7 cellular contexts compared by ENCODE assay signal in genomic region chr11:43574949-43575915, GRCh38.
DNase-seq lines count a peak whose midpoint lies in the region; ATAC-seq, FAIRE-seq and TF ChIP-seq lines count a peak whose summit lies in the region.

No MANE protein-coding gene starts in this region.

- no peak overlapping the region for H2BK15ac ChIP-seq in H1 (ENCODE audit: low read length)

- H3K18ac ChIP-seq in H1 (ENCODE audit: extremely low read depth, low read length): no peak overlapping the region

- H3K4ac ChIP-seq in H1 (replicated peaks; ENCODE audit: insufficient read length, low read depth, low read length): no peak overlapping the region

- no peak overlapping the region for H3K56ac ChIP-seq in H1 (replicated peaks; ENCODE audit: insufficient read length, low read depth, low read length)

- H3K27me3 ChIP-seq in H1 (replicated peaks in 1 of 4; ENCODE audit: control insufficient read depth in 3 of 4, extremely low read depth in 1 of 4, insufficient read depth in 3 of 4, low read length in 3 of 4): peaks cover 50 to 81% (median 74%) of the 10 kb centered on the region in 4 experiments

- H4K8ac ChIP-seq in H1 (ENCODE audit: extremely low read depth, insufficient read depth, low read length): no peak overlapping the region

- no peaks in the 10 kb centered on the region for H3K36me3 ChIP-seq in H1 (ENCODE audit: control insufficient read depth in 2 of 4, insufficient read depth in 4 of 4, low read length in 3 of 4)

- 2% methylated on average over 51 of the region's 51 CpGs; no CpG with 5 or more reads in 1 of the 2 experiments for WGBS in H1 (ENCODE audit: extremely low coverage in 1 of 2, insufficient coverage in 1 of 2, insufficient read length in 1 of 2, insufficient replicate concordance in 2 of 2, low coverage in 1 of 2, low lambda C conversion rate in 2 of 2, missing lambda C conversion rate in 1 of 2), 2 experiments

- H2AFZ ChIP-seq in H1 (ENCODE audit: low read length): no peak overlapping the region

- in situ Hi-C loops in GM13977 (cut with MboI; ENCODE audit: low pct_unique_long_range_greater_than_20kb, low sequenced_read_pairs, unreplicated experiment): no loop called here

- H4K5ac ChIP-seq in H1 (ENCODE audit: insufficient read length, low read depth, low read length): no peak overlapping the region

- DNase-seq in GM13977 (ENCODE audit: low spot score) (peak; percentile 41), NCI-H446 treated with DMSO at 0.1 percent for 48 hours (lab: John Stamatoyannopoulos, UW) (peak; percentile 42), H1 (ENCODE audit: low read depth in 1 of 2, low spot score in 2 of 2) (peak in 1 of 2 experiments; percentile 69), myocyte (ENCODE audit: low read depth) (peak; percentile 59)
- no peak for DNase-seq in stimulated activated CD8-positive, alpha-beta memory T cell treated with anti-CD3 and anti-CD28 coated beads, Interleukin-4, amount 100 ng/mL, for 48 hours

- no peak overlapping the region for H2BK12ac ChIP-seq in H1 (ENCODE audit: low read depth, low read length)

- no peak for FAIRE-seq in H1 (lab: Jason Lieb, UNC)

- H3K79me2 ChIP-seq in H1 (ENCODE audit: control insufficient read depth in 1 of 2, insufficient read depth in 2 of 2, low read length in 2 of 2): no peaks in the 10 kb centered on the region

- H3K23ac ChIP-seq in H1 (ENCODE audit: insufficient read length): no peak overlapping the region

- H3K4me2 ChIP-seq in H1 (ENCODE audit: insufficient read depth in 1 of 2, low read depth in 2 of 2, low read length in 2 of 2): peak overlapping the region; percentile 98 to 99

- CTCF ChIA-PET in H1 (lab: Charles Lee; ENCODE audit: partially characterized antibody): interaction anchor here (0.6 to 34.3 kb wide), 15 partner anchors 1 to 357 kb away, joined by 3 to 1064 read pairs (median 5); no protein-coding TSS in a partner anchor

- no peak for ATAC-seq in activated CD4-positive, CD25-positive, alpha-beta regulatory T cell treated with anti-CD3 and anti-CD28 coated beads, Interleukin-2, amount 50 U/mL, for 24 hours
- ATAC-seq in GM18511 (IDR thresholded peaks at IDR 0.05; ENCODE audit: unreplicated experiment): no peak

- no peak overlapping the region for H2BK20ac ChIP-seq in H1 (ENCODE audit: low read length)

- no peaks in the 10 kb centered on the region for H3K79me1 ChIP-seq in H1 (ENCODE audit: low read depth, low read length)

- no peak overlapping the region for H2AK5ac ChIP-seq in H1 (ENCODE audit: low read depth, low read length)

- TF ChIP-seq RAD21 in H1 (IDR thresholded peaks at IDR 0.05 in 1 of 2, conservative IDR thresholded peaks at IDR 0.05 in 1 of 2; ENCODE audit: low read depth in 2 of 2, low read length in 2 of 2): no peak

- no peak overlapping the region for H3K14ac ChIP-seq in H1 (ENCODE audit: insufficient read length)

- TF ChIP-seq CTCF in GM13977 (IDR thresholded peaks at IDR 0.05; ENCODE audit: extremely low read depth, insufficient read depth, missing control alignments) (no peak), H1 (IDR thresholded peaks at IDR 0.05; ENCODE audit: control extremely low read depth in 1 of 3, insufficient read depth in 1 of 3, low read depth in 1 of 3, low read length in 3 of 3) (no peak)

- H3K9me3 ChIP-seq in H1 (ENCODE audit: insufficient read depth in 2 of 2, low read depth in 1 of 2, low read length in 1 of 2): no peaks in the 10 kb centered on the region

- no peak for TF ChIP-seq POLR2A in H1 (IDR thresholded peaks at IDR 0.05; ENCODE audit: control extremely low read depth in 1 of 2, low read depth in 2 of 2, low read length in 2 of 2)

- peaks cover 2 to 7% of the 10 kb centered on the region in 2 experiments for H4K20me1 ChIP-seq in H1 (replicated peaks in 1 of 2; ENCODE audit: control insufficient read depth in 1 of 2, insufficient read depth in 2 of 2, low read length in 2 of 2)

- H2BK5ac ChIP-seq in H1 (ENCODE audit: low read depth, low read length): no peak overlapping the region

- H4K91ac ChIP-seq in H1 (replicated peaks; ENCODE audit: insufficient read length, low read length): no peak overlapping the region

- POLR2A ChIA-PET in H1 (lab: Charles Lee; ENCODE audit: partially characterized antibody): interaction anchor here (0.9 kb wide), 1 partner anchor 18 kb away, joined by 4 read pairs; no protein-coding TSS in a partner anchor

- no peak for TF ChIP-seq EP300 in H1 (IDR thresholded peaks at IDR 0.05; ENCODE audit: borderline replicate concordance in 1 of 2, low read depth in 2 of 2, low read length in 2 of 2)

- H3K23me2 ChIP-seq in H1 (ENCODE audit: low read depth, low read length): peaks cover 19% of the 10 kb centered on the region

- H3K4me1 ChIP-seq in H1 (replicated peaks in 1 of 4; ENCODE audit: control insufficient read depth in 3 of 4, insufficient read depth in 4 of 4, low read length in 3 of 4): peaks cover 5 to 19% (median 6%) of the 10 kb centered on the region in 4 experiments

- no peak overlapping the region for H2BK120ac ChIP-seq in H1 (replicated peaks; ENCODE audit: low read depth, low read length)

- peak overlapping the region; percentile 57 to 65 (median 62) for H3K4me3 ChIP-seq in H1 (ENCODE audit: extremely low read depth in 1 of 4, insufficient read depth in 2 of 4, low read depth in 3 of 4, low read length in 4 of 4)

- H3K27ac ChIP-seq in H1 (ENCODE audit: low read depth, low read length): no peak overlapping the region

- H3K9ac ChIP-seq in H1 (replicated peaks in 1 of 4; ENCODE audit: extremely low read depth in 1 of 4, low read depth in 3 of 4, low read length in 3 of 4): 0 out of 7 replicates have a peak overlapping the region, but pooled peaks of 1 of the 4 experiments have one; percentile 4

TF ChIP-seq in H1, 55 proteins besides CTCF, POLR2A, EP300 and RAD21 (continues in another document):
- TF ChIP-seq SP4 (IDR thresholded peaks at IDR 0.05; ENCODE audit: low read length) (no peak), PHF8 (conservative IDR thresholded peaks at IDR 0.05; ENCODE audit: low read depth, low read length) (no peak), NANOG (IDR thresholded peaks at IDR 0.05; ENCODE audit: insufficient read depth, low read depth, low read length, poor library complexity, severe bottlenecking) (no peak), TAF1 (IDR thresholded peaks at IDR 0.05; ENCODE audit: low read depth, low read length) (no peak), GABPA (IDR thresholded peaks at IDR 0.05; ENCODE audit: borderline replicate concordance, insufficient read depth, low read length) (no peak), ATF2 (IDR thresholded peaks at IDR 0.05; ENCODE audit: low read length) (no peak), BCL11A (IDR thresholded peaks at IDR 0.05; ENCODE audit: low read depth in 2 of 2, low read length in 2 of 2) (no peak), RFX5 (IDR thresholded peaks at IDR 0.05; ENCODE audit: borderline replicate concordance, low read depth, low read length) (no peak), POU5F1 (IDR thresholded peaks at IDR 0.05; ENCODE audit: low read depth, low read length) (no peak), RBBP5 (IDR thresholded peaks at IDR 0.05; ENCODE audit: borderline replicate concordance, low read depth, low read length) (no peak), RXRA (IDR thresholded peaks at IDR 0.05; ENCODE audit: insufficient read depth, low read depth, low read length) (no peak), SRF (IDR thresholded peaks at IDR 0.05; ENCODE audit: low read depth, low read length) (no peak), CBX5 (IDR thresholded peaks at IDR 0.05; ENCODE audit: low read depth, low read length) (no peak), CREB1 (IDR thresholded peaks at IDR 0.05) (peak; percentile 85), MAX (IDR thresholded peaks at IDR 0.05) (no peak; the same call in 1 of the 2 replicates), USF2 (IDR thresholded peaks at IDR 0.05; ENCODE audit: low read length) (peak; percentile 42), ZNF274 (IDR thresholded peaks at IDR 0.05; ENCODE audit: borderline replicate concordance, extremely low read depth, low read length) (no peak), TCF12 (IDR thresholded peaks at IDR 0.05; ENCODE audit: low read depth, low read length) (no peak), TAF7 (optimal IDR thresholded peaks at IDR 0.05; ENCODE audit: borderline replicate concordance, low read depth, low read length) (no peak), SIN3A (conservative IDR thresholded peaks at IDR 0.05 in 1 of 2, IDR thresholded peaks at IDR 0.05 in 1 of 2; ENCODE audit: low read depth in 1 of 2, low read length in 2 of 2) (0 out of 4 replicates have a peak, but pooled peaks of 1 of the 2 experiments have one; percentile 39), CBX8 (IDR thresholded peaks at IDR 0.05; ENCODE audit: borderline replicate concordance, low read depth, low read length) (no peak), RNF2 (IDR thresholded peaks at IDR 0.05; ENCODE audit: borderline replicate concordance, low read depth, low read length, missing control alignments, poor library complexity, severe bottlenecking) (peak; percentile 57), SP2 (IDR thresholded peaks at IDR 0.05; ENCODE audit: low read length) (no peak), SP1 (IDR thresholded peaks at IDR 0.05; ENCODE audit: low read depth, low read length) (no peak), CTBP2 (IDR thresholded peaks at IDR 0.05; ENCODE audit: borderline replicate concordance, insufficient read depth, insufficient read length, low read length) (no peak)
